ENCODE assay signal across 8 cellular contexts in genomic region chr4:24912252-24913098, GRCh38. TPM values are rescaled to one million over a fixed set of nuclear protein-coding genes. Genes with fewer than 3 reads are reported as not detected.
A peak's percentile ranks its signal among the peaks of the same experiment; 100 is the strongest.
DNase-seq lines count a peak whose midpoint lies in the region; ATAC-seq and TF ChIP-seq lines count a peak whose summit lies in the region.

CCDC149 (minus strand) TSS chr4:24913042; CDS start chr4:24912864, 178 bp downstream.

- H3K4me1 ChIP-seq in esophagus squamous epithelium (peaks cover 7 to 22% (median 7%) of the 10 kb centered on the region in 3 donors), tibial artery (peaks cover 0 to 13% (median 5%) of the 10 kb centered on the region in 4 donors)

- DNase-seq in ELR (ENCODE audit: low read depth) (peak; percentile 68), NCI-H1092 treated with DMSO at 0.1 percent for 48 hours (lab: John Stamatoyannopoulos, UW) (peak; percentile 77), esophagus squamous epithelium (lab: John Stamatoyannopoulos, UW) (no peak), midbrain (lab: John Stamatoyannopoulos, UW) (peak; percentile 41), tibial artery (peak; percentile 48 to 81)
- DNase-seq in T-helper 2 cell treated with Interferon-gamma antibody and Interleukin-4, amounts not matched to agents 5 μg/mL and 100 μg/mL, for 36 hours (ENCODE audit: low spot score), result no peak
- no peak for DNase-seq in effector CD4-positive, alpha-beta T cell

- WGBS in esophagus squamous epithelium, 2 donors, result 3 to 24% methylated on average over 5 to 25 of the region's 88 CpGs

- peaks cover 0 to 19% (median 7%) of the 10 kb centered on the region in 3 donors for H3K9me3 ChIP-seq in esophagus squamous epithelium
- H3K9me3 ChIP-seq in tibial artery, result no peaks in the 10 kb centered on the region

- TF ChIP-seq CTCF in esophagus squamous epithelium (IDR thresholded peaks at IDR 0.05) (peak in 1 of 6 experiments; percentile 5), tibial artery (IDR thresholded peaks at IDR 0.05) (no peak)

- H3K4me3 ChIP-seq in esophagus squamous epithelium (peak within 1 kb of the TSS; percentile 56 to 87 (median 74)), tibial artery (peak within 1 kb of the TSS; percentile 67 to 76)

- peaks cover 7% of the 10 kb centered on the region for H3K9me3 Mint-ChIP-seq in T-helper 2 cell treated with Interferon-gamma antibody and Interleukin-4, amounts not matched to agents 5 μg/mL and 100 μg/mL, for 36 hours

- H3K27me3 Mint-ChIP-seq in T-helper 2 cell treated with Interferon-gamma antibody and Interleukin-4, amounts not matched to agents 5 μg/mL and 100 μg/mL, for 36 hours (ENCODE audit: low read depth), result peaks cover 31% of the 10 kb centered on the region

- H3K27ac ChIP-seq in esophagus squamous epithelium, result peak within 1 kb of the TSS; percentile 81 to 95 (median 88)
- H3K27ac ChIP-seq in tibial artery, result peak within 1 kb of the TSS; percentile 89 to 92

- peaks cover 1% of the 10 kb centered on the region for H3K36me3 Mint-ChIP-seq in T-helper 2 cell treated with Interferon-gamma antibody and Interleukin-4, amounts not matched to agents 5 μg/mL and 100 μg/mL, for 36 hours (ENCODE audit: low read depth)

- peaks cover 0 to 29% (median 0%) of the 10 kb centered on the region in 3 donors for H3K36me3 ChIP-seq in esophagus squamous epithelium
- peaks cover 14 to 30% (median 29%) of the 10 kb centered on the region in 3 donors for H3K36me3 ChIP-seq in tibial artery

- H3K27ac Mint-ChIP-seq in T-helper 2 cell treated with Interferon-gamma antibody and Interleukin-4, amounts not matched to agents 5 μg/mL and 100 μg/mL, for 36 hours, result no peak within 1 kb of the TSS

- intact Hi-C loops in esophagus squamous epithelium (cut with DNase I), result no loop called here
- intact Hi-C loops in tibial artery (cut with DNase I; ENCODE audit: low total_unique reads), result loop anchor here (5.0 kb wide), 1 partner anchor 105 kb away; no protein-coding TSS in a partner anchor

- ATAC-seq in HG02840 (IDR thresholded peaks at IDR 0.05; ENCODE audit: low FRiP score, unreplicated experiment), result no peak

- H3K4me1 Mint-ChIP-seq in T-helper 2 cell treated with Interferon-gamma antibody and Interleukin-4, amounts not matched to agents 5 μg/mL and 100 μg/mL, for 36 hours (ENCODE audit: low read depth), result no peaks in the 10 kb centered on the region

- peak in 1 of 4 donors; percentile 48 for TF ChIP-seq POLR2A in esophagus squamous epithelium (IDR thresholded peaks at IDR 0.05)

- peaks cover 0 to 10% (median 0%) of the 10 kb centered on the region in 4 donors for H3K27me3 ChIP-seq in esophagus squamous epithelium
- H3K27me3 ChIP-seq in tibial artery, result no peaks in the 10 kb centered on the region

- peak within 1 kb of the TSS; percentile 58 for H3K4me3 Mint-ChIP-seq in T-helper 2 cell treated with Interferon-gamma antibody and Interleukin-4, amounts not matched to agents 5 μg/mL and 100 μg/mL, for 36 hours

RNA-seq across cellular contexts. Expression of gene CCDC149, which starts in this region (rescaled TPM):
- 10 to 100 TPM in 1 of 4 donors, 1 to 10 TPM in 2, under 1 TPM in 1; 0.91 to 13.9 (median 5.7) TPM for total RNA-seq in esophagus squamous epithelium

Comparison
In these comparisons a context has a peak if more than half of its experiments do, and no peak if none do; other contexts are left out.
1. DNase-seq: peak in ELR (single experiment), NCI-H1092 treated with DMSO at 0.1 percent for 48 hours (single experiment), midbrain (single experiment) and tibial artery (2 of 2); none in T-helper 2 cell treated with Interferon-gamma antibody and Interleukin-4, amounts not matched to agents 5 μg/mL and 100 μg/mL, for 36 hours (single experiment), esophagus squamous epithelium (single experiment) and effector CD4-positive, alpha-beta T cell (single experiment).